Comparison of ENCODE assay signal across 9 cellular contexts in the genomic region with DNA sequence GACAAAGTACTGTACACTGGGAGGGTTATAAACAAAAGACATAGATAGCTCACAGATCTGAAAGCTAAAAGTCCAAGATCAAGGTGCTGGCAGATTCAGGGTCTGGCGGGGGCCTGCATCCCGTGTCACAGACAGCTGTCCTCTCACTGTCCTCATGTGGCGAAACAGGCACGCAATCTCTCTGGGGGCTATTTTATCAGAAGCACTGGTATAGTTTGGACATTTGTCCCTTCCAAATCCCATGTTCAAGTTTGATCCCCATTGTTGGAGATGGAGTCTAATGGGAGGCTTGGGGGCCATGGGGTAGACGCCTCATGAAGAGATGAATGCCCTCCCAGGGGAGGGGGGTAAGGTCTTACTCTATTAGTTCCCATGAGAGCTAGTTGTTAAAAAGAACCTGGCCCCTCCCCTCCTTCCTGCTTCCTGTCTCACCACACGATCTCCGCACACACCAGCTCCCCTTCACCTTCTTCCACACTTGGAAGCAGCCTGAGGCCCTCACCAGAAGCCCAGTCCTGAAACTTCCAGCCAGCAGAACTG.
DNase-seq lines count a peak whose midpoint lies in the region; ATAC-seq, FAIRE-seq and TF ChIP-seq lines count a peak whose summit lies in the region.
"Had no signal": no experiment of that assay in that cellular context is flagged by ENCODE, and none has a peak within 500 bp of the region (broad histone marks: within the 10 kb centered on the region; RNA-seq: fewer than 3 reads in every experiment).

No MANE protein-coding gene starts in this region.

- no peak for TF ChIP-seq POLR2A in suprapubic skin (IDR thresholded peaks at IDR 0.05)

- H3K4me3 Mint-ChIP-seq in activated CD4-positive, alpha-beta T cell treated with anti-CD3 and anti-CD28 coated beads for 36 hours = peak overlapping the region; percentile 76

- H3K4me1 Mint-ChIP-seq in activated CD4-positive, alpha-beta T cell treated with anti-CD3 and anti-CD28 coated beads for 36 hours = peaks cover 62% of the 10 kb centered on the region

- POLR2A ChIA-PET in activated CD4-positive, alpha-beta T cell treated with anti-CD3 and anti-CD28 coated beads for 36 hours (lab: Charles Lee) = no interaction called here

- 80% methylated on average over 7 of the region's 7 CpGs for WGBS in suprapubic skin

- peak; percentile 28 for DNase-seq in activated CD4-positive, alpha-beta T cell treated with anti-CD3 and anti-CD28 coated beads for 36 hours
- no peak for DNase-seq in activated CD4-positive, alpha-beta T cell treated with anti-CD3 and anti-CD28 coated beads, Interleukin-2, amount 50 U/mL, for 1 hour
- DNase-seq in activated CD4-positive, CD25-positive, alpha-beta regulatory T cell treated with anti-CD3 and anti-CD28 coated beads, Interleukin-2, amount 50 U/mL, for 16 hours (ENCODE audit: low read depth, low spot score) = peak; percentile 5
- DNase-seq in fibroblast of villous mesenchyme (ENCODE audit: low read depth) = no peak
- no peak for DNase-seq in suprapubic skin (ENCODE audit: low spot score in 2 of 2)
- no peak for DNase-seq in effector CD8-positive, alpha-beta T cell (lab: John Stamatoyannopoulos, UW)
- DNase-seq in C1 segment of cervical spinal cord (lab: John Stamatoyannopoulos, UW) = no peak
- DNase-seq in GM19239 (ENCODE audit: insufficient read length, low spot score) = no peak
- DNase-seq: NCI-H774 had no signal

- CTCF ChIA-PET in activated CD4-positive, alpha-beta T cell treated with anti-CD3 and anti-CD28 coated beads for 36 hours (lab: Charles Lee) = interaction anchor here (0.7 to 1.0 kb wide), 2 partner anchors 142 to 477 kb away, joined by 3 to 4 read pairs; no protein-coding TSS in a partner anchor

- peaks cover 2% of the 10 kb centered on the region for H3K36me3 Mint-ChIP-seq in activated CD4-positive, alpha-beta T cell treated with anti-CD3 and anti-CD28 coated beads for 36 hours (ENCODE audit: low read depth)

- peaks cover 5% of the 10 kb centered on the region for H3K9me3 Mint-ChIP-seq in activated CD4-positive, alpha-beta T cell treated with anti-CD3 and anti-CD28 coated beads for 36 hours (ENCODE audit: low read depth)

- no peaks in the 10 kb centered on the region for H3K9me3 ChIP-seq in suprapubic skin

- H3K4me3 ChIP-seq in fibroblast of villous mesenchyme (ENCODE audit: low read depth, low read length) (no peak overlapping the region), suprapubic skin (peak overlapping the region; percentile 6)

- TF ChIP-seq EP300 in suprapubic skin (IDR thresholded peaks at IDR 0.05) = no peak

- no peaks in the 10 kb centered on the region for H3K27me3 Mint-ChIP-seq in activated CD4-positive, alpha-beta T cell treated with anti-CD3 and anti-CD28 coated beads for 36 hours

- H3K27ac ChIP-seq in suprapubic skin = peak overlapping the region; percentile 85

- no peak for FAIRE-seq in GM19239 (lab: Jason Lieb, UNC)

- peak; percentile 2 for TF ChIP-seq CTCF in fibroblast of villous mesenchyme (IDR thresholded peaks at IDR 0.05; ENCODE audit: insufficient read depth, low read depth, low read length)
- no peak for TF ChIP-seq CTCF in suprapubic skin (IDR thresholded peaks at IDR 0.05)

- intact Hi-C loops in activated CD4-positive, alpha-beta T cell treated with anti-CD3 and anti-CD28 coated beads for 36 hours (cut with DNase I, micrococcal nuclease) = loop anchor here (5.0 to 10.0 kb wide), 2 partner anchors 140 to 197 kb away; a partner anchor contains a TSS

- no peaks in the 10 kb centered on the region for H3K27me3 ChIP-seq in suprapubic skin

- peak; percentile 25 for ATAC-seq in activated CD4-positive, alpha-beta T cell treated with anti-CD3 and anti-CD28 coated beads for 36 hours

- H3K27ac Mint-ChIP-seq in activated CD4-positive, alpha-beta T cell treated with anti-CD3 and anti-CD28 coated beads for 36 hours = peak overlapping the region; percentile 98

- H3K4me1 ChIP-seq in suprapubic skin = peaks cover 17% of the 10 kb centered on the region

- no peaks in the 10 kb centered on the region for H3K36me3 ChIP-seq in suprapubic skin

Comparison
In these comparisons a context has a peak if more than half of its experiments do, and no peak if none do; other contexts are left out.
1. DNase-seq: peak in activated CD4-positive, alpha-beta T cell treated with anti-CD3 and anti-CD28 coated beads for 36 hours (single experiment) and activated CD4-positive, CD25-positive, alpha-beta regulatory T cell treated with anti-CD3 and anti-CD28 coated beads, Interleukin-2, amount 50 U/mL, for 16 hours (single experiment); none in activated CD4-positive, alpha-beta T cell treated with anti-CD3 and anti-CD28 coated beads, Interleukin-2, amount 50 U/mL, for 1 hour (single experiment), fibroblast of villous mesenchyme (single experiment), suprapubic skin (0 of 2), effector CD8-positive, alpha-beta T cell (single experiment), C1 segment of cervical spinal cord (0 of 14) and GM19239 (single experiment).